Comparison of ENCODE assay signal across 10 cellular contexts in the genomic region with DNA sequence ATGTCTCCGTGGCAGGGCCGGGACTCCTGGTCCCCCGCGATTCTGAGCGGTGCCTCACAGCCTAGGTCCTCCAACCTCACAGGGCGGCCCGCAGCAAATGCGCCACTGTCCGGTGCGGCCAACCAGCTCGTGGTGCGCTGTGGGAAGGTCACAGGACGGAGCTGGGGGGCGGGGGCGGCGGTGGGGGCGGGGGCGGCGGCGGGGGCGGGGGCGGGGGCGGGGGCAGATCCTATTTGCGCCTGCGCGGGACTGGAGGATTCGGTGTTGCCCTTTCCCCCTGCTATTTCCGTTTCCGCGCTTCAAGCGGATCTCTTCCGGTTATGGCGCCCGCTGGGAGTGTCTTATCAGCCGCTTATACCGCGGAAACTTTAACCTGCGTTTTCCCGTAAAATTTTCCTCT.
A peak's percentile ranks its signal among the peaks of the same experiment; 100 is the strongest.
DNase-seq lines count a peak whose midpoint lies in the region; TF ChIP-seq lines count a peak whose summit lies in the region.
"Had no signal": no experiment of that assay in that cellular context is flagged by ENCODE, and none has a peak within 500 bp of the region (broad histone marks: within the 10 kb centered on the region; RNA-seq: fewer than 3 reads in every experiment).

No MANE protein-coding gene starts in this region.

- no peaks in the 10 kb centered on the region for H3K36me3 ChIP-seq in tibial artery

- intact Hi-C loops in tibial artery (cut with DNase I; ENCODE audit: low total_unique reads): no loop called here

- H3K27ac Mint-ChIP-seq in activated naive CD4-positive, alpha-beta T cell treated with anti-CD3 and anti-CD28 coated beads, Interleukin-2, amount 10 ng/mL, durations not matched to agents 7 days and 5 days: no peak overlapping the region

- peaks cover 0 to 9% (median 0%) of the 10 kb centered on the region in 3 donors for H3K9me3 ChIP-seq in tibial artery

- H3K36me3 Mint-ChIP-seq in activated naive CD4-positive, alpha-beta T cell treated with anti-CD3 and anti-CD28 coated beads, Interleukin-2, amount 10 ng/mL, durations not matched to agents 7 days and 5 days: peaks cover 2% of the 10 kb centered on the region

- H3K4me1 ChIP-seq in tibial artery: no peaks in the 10 kb centered on the region

- no peak for TF ChIP-seq CTCF in tibial artery (IDR thresholded peaks at IDR 0.05)

- no peaks in the 10 kb centered on the region for H3K27me3 ChIP-seq in tibial artery

- peaks cover 20% of the 10 kb centered on the region for H3K9me3 Mint-ChIP-seq in activated naive CD4-positive, alpha-beta T cell treated with anti-CD3 and anti-CD28 coated beads, Interleukin-2, amount 10 ng/mL, durations not matched to agents 7 days and 5 days

- H3K27me3 Mint-ChIP-seq in activated naive CD4-positive, alpha-beta T cell treated with anti-CD3 and anti-CD28 coated beads, Interleukin-2, amount 10 ng/mL, durations not matched to agents 7 days and 5 days: no peaks in the 10 kb centered on the region

- H3K27ac ChIP-seq in caudate nucleus (ENCODE audit: low read depth, low read length): peak overlapping the region; percentile 62
- H3K27ac ChIP-seq in tibial artery: peak overlapping the region; percentile 10 to 36
- H3K27ac ChIP-seq: HL-60 had no signal

- peak overlapping the region; percentile 36 to 46 for H3K4me3 ChIP-seq in tibial artery

- DNase-seq in activated naive CD4-positive, alpha-beta T cell treated with anti-CD3 and anti-CD28 coated beads, Interleukin-2, amount 10 ng/mL, durations not matched to agents 7 days and 5 days: peak; percentile 26
- no peak for DNase-seq in activated naive CD4-positive, alpha-beta T cell treated with anti-CD3 and anti-CD28 coated beads, Interleukin-2, amount 50 U/mL, for 16 hours
- DNase-seq in caudate nucleus (lab: John Stamatoyannopoulos, UW) (peak in 41 of 61 donors; percentile 1 to 67 (median 34)), kidney tubule cell (ENCODE audit: low spot score) (peak; percentile 28), tibial artery (no peak), T1000 (lab: John Stamatoyannopoulos, UW) (no peak)
- DNase-seq in stimulated activated CD4-positive, alpha-beta T cell treated with anti-CD3 and anti-CD28 coated beads, Interleukin-2, amount 100 ng/mL, for 24 hours: no peak
- no peak for DNase-seq in activated CD8-positive, alpha-beta memory T cell treated with anti-CD3 and anti-CD28 coated beads, Interleukin-2, amount 50 U/mL, for 48 hours
- DNase-seq: activated CD4-positive, alpha-beta T cell treated with anti-CD3 and anti-CD28 coated beads, Interleukin-2, amount 50 U/mL, for 1 hour had no signal

- no peaks in the 10 kb centered on the region for H3K4me1 Mint-ChIP-seq in activated naive CD4-positive, alpha-beta T cell treated with anti-CD3 and anti-CD28 coated beads, Interleukin-2, amount 10 ng/mL, durations not matched to agents 7 days and 5 days

- no peak overlapping the region for H3K4me3 Mint-ChIP-seq in activated naive CD4-positive, alpha-beta T cell treated with anti-CD3 and anti-CD28 coated beads, Interleukin-2, amount 10 ng/mL, durations not matched to agents 7 days and 5 days

- CTCF ChIA-PET in activated naive CD4-positive, alpha-beta T cell treated with anti-CD3 and anti-CD28 coated beads, Interleukin-2, amount 10 ng/mL, durations not matched to agents 7 days and 5 days (lab: Charles Lee): no interaction called here

Comparison
In these comparisons a context has a peak if more than half of its experiments do, and no peak if none do; other contexts are left out.
1. DNase-seq: peak in activated naive CD4-positive, alpha-beta T cell treated with anti-CD3 and anti-CD28 coated beads, Interleukin-2, amount 10 ng/mL, durations not matched to agents 7 days and 5 days (single experiment), caudate nucleus (41 of 61) and kidney tubule cell (single experiment); none in activated naive CD4-positive, alpha-beta T cell treated with anti-CD3 and anti-CD28 coated beads, Interleukin-2, amount 50 U/mL, for 16 hours (single experiment), tibial artery (0 of 2), stimulated activated CD4-positive, alpha-beta T cell treated with anti-CD3 and anti-CD28 coated beads, Interleukin-2, amount 100 ng/mL, for 24 hours (0 of 2), activated CD8-positive, alpha-beta memory T cell treated with anti-CD3 and anti-CD28 coated beads, Interleukin-2, amount 50 U/mL, for 48 hours (single experiment) and T1000 (single experiment).